7 cellular contexts compared by ENCODE assay signal in the genomic region with DNA sequence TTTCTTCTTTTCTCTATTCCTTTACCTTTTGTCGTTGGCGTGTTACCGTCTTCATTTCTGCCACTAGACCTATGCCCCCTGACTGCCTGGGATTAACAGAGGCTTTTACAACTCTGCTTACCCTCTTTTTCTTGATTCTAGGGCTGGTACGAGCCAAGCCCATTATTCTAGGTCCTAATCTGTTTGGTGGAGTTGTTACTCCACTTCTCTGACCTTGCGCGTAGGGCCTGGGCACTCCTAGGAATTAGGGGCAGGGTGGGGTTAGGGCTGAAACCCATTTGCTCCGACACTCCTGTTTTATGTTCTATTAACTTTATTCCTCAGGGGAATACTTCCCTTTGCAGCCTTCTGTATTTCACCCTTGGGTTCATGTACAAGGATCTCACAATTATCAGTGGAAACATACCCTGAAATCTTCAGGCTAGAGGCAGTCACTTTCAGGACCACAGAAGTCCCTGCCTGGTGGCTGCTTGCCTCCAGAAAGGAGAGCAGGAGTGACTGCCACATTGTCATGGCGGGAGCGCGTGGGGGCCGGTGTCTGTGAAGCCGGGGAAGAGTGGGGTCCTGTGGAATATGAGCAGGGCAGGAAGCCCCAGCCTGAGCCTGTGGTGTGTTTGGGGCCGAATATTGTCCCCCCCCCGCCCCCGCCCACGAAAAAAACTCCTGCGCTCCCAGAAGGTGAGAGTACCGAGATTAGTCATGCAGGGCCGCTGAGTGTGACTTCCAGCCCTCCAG. TPM values are rescaled to one million over a fixed set of nuclear protein-coding genes. Genes with fewer than 3 reads are reported as not detected.
DNase-seq lines count a peak whose midpoint lies in the region; ATAC-seq, FAIRE-seq and TF ChIP-seq lines count a peak whose summit lies in the region.

No MANE protein-coding gene starts in this region.

- POLR2A ChIA-PET in SK-N-SH (lab: Yijun Ruan, JAX), result no interaction called here

- H3K9ac ChIP-seq in SK-N-SH, result no peak overlapping the region

- H3K27me3 ChIP-seq in SK-N-SH (ENCODE audit: insufficient read depth), result no peaks in the 10 kb centered on the region
- H3K27me3 ChIP-seq in heart left ventricle, result peaks cover 0 to 26% (median 5%) of the 10 kb centered on the region in 9 donors

- CTCF ChIA-PET in SK-N-SH (lab: Yijun Ruan, JAX), result interaction anchor here (0.6 to 1.2 kb wide), 2 partner anchors 180 to 367 kb away, joined by 3 read pairs; no protein-coding TSS in a partner anchor

- no peak for TF ChIP-seq EP300 in SK-N-SH (IDR thresholded peaks at IDR 0.05; ENCODE audit: borderline replicate concordance in 1 of 2, low read depth in 1 of 2, low read length in 1 of 2)

- peaks cover 0 to 3% of the 10 kb centered on the region in 2 experiments; a peak in 1 of 4 replicates for H3K4me1 ChIP-seq in SK-N-SH (ENCODE audit: control insufficient read depth in 1 of 2, insufficient read depth in 2 of 2, low read depth in 1 of 2, low read length in 1 of 2)
- peaks cover 0 to 17% (median 7%) of the 10 kb centered on the region in 12 donors for H3K4me1 ChIP-seq in heart left ventricle

- H3K9me3 ChIP-seq in SK-N-SH, result no peaks in the 10 kb centered on the region
- no peaks in the 10 kb centered on the region for H3K9me3 ChIP-seq in heart left ventricle

- peak overlapping the region; percentile 86 for H3K4me2 ChIP-seq in SK-N-SH

- ATAC-seq in GM21723 (IDR thresholded peaks at IDR 0.05; ENCODE audit: unreplicated experiment), result peak; percentile 2
- peak in 3 of 4 donors; percentile 12 to 25 (median 12) for ATAC-seq in heart left ventricle
- ATAC-seq in GM21381 (IDR thresholded peaks at IDR 0.05; ENCODE audit: unreplicated experiment), result no peak

- intact Hi-C loops in heart left ventricle (cut with DNase I), result no loop called here

- 68% methylated on average over 16 of the region's 19 CpGs for WGBS in SK-N-SH (ENCODE audit: low lambda C conversion rate)
- WGBS in heart left ventricle, 4 donors, result 41 to 51% (median 46%) methylated on average over 17 to 19 of the region's 19 CpGs

- no peak for TF ChIP-seq RAD21 in SK-N-SH (IDR thresholded peaks at IDR 0.05; ENCODE audit: low read length)

- H3K27ac ChIP-seq in SK-N-SH (ENCODE audit: low read depth in 2 of 2, low read length in 1 of 2) (no peak overlapping the region), heart left ventricle (peak overlapping the region in 7 of 12 donors; percentile 38 to 90 (median 60))

- H3K9me2 ChIP-seq in SK-N-SH, result no peaks in the 10 kb centered on the region

- H3K36me3 ChIP-seq in SK-N-SH (replicated peaks in 1 of 2; ENCODE audit: control insufficient read depth in 1 of 2, insufficient read depth in 2 of 2, low read length in 1 of 2) (no peaks in the 10 kb centered on the region), heart left ventricle (no peaks in the 10 kb centered on the region)

- H3F3A ChIP-seq in SK-N-SH (replicated peaks; ENCODE audit: insufficient read depth), result no peaks in the 10 kb centered on the region

- H2AFZ ChIP-seq in SK-N-SH (ENCODE audit: low read depth), result peak overlapping the region; percentile 91

- FAIRE-seq in HTR-8/SVneo (lab: Jason Lieb, UNC), result no peak

- TF ChIP-seq CTCF in SK-N-SH (IDR thresholded peaks at IDR 0.05), result no peak
- no peak for TF ChIP-seq CTCF in heart left ventricle (IDR thresholded peaks at IDR 0.05)

- DNase-seq in SK-N-SH (no peak), heart left ventricle (peak in 2 of 5 donors; percentile 8 to 23), skeletal muscle cell (ENCODE audit: low read depth) (no peak), HTR-8/SVneo (ENCODE audit: insufficient read length, low spot score) (no peak), NCI-H2029 treated with DMSO at 0.1 percent for 48 hours (lab: John Stamatoyannopoulos, UW) (no peak)

- peak overlapping the region; percentile 64 to 67 for H3K4me3 ChIP-seq in SK-N-SH (ENCODE audit: low read depth in 2 of 2, low read length in 1 of 2)
- H3K4me3 ChIP-seq in heart left ventricle, result peak overlapping the region; percentile 22 to 79 (median 67)
- peak overlapping the region; percentile 65 for H3K4me3 ChIP-seq in skeletal muscle cell (ENCODE audit: low read depth, low read length)

- no peak for TF ChIP-seq POLR2A in heart left ventricle (IDR thresholded peaks at IDR 0.05)

- H3K79me2 ChIP-seq in SK-N-SH (ENCODE audit: insufficient read depth), result no peaks in the 10 kb centered on the region

- no peaks in the 10 kb centered on the region for H4K20me1 ChIP-seq in SK-N-SH (ENCODE audit: insufficient read depth)

TF ChIP-seq in SK-N-SH, 30 proteins besides CTCF, POLR2A, EP300 and RAD21:
- TF ChIP-seq JUND (IDR thresholded peaks at IDR 0.05), result no peak
- no peak for TF ChIP-seq POLR2AphosphoS5 (IDR thresholded peaks at IDR 0.05; ENCODE audit: low read depth, low read length)
- TF ChIP-seq, protein P1, sequence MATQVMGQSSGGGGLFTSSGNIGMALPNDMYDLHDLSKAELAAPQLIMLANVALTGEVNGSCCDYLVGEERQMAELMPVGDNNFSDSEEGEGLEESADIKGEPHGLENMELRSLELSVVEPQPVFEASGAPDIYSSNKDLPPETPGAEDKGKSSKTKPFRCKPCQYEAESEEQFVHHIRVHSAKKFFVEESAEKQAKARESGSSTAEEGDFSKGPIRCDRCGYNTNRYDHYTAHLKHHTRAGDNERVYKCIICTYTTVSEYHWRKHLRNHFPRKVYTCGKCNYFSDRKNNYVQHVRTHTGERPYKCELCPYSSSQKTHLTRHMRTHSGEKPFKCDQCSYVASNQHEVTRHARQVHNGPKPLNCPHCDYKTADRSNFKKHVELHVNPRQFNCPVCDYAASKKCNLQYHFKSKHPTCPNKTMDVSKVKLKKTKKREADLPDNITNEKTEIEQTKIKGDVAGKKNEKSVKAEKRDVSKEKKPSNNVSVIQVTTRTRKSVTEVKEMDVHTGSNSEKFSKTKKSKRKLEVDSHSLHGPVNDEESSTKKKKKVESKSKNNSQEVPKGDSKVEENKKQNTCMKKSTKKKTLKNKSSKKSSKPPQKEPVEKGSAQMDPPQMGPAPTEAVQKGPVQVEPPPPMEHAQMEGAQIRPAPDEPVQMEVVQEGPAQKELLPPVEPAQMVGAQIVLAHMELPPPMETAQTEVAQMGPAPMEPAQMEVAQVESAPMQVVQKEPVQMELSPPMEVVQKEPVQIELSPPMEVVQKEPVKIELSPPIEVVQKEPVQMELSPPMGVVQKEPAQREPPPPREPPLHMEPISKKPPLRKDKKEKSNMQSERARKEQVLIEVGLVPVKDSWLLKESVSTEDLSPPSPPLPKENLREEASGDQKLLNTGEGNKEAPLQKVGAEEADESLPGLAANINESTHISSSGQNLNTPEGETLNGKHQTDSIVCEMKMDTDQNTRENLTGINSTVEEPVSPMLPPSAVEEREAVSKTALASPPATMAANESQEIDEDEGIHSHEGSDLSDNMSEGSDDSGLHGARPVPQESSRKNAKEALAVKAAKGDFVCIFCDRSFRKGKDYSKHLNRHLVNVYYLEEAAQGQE (IDR thresholded peaks at IDR 0.05; ENCODE audit: low read depth, low read length), result no peak
- TF ChIP-seq, protein P2, sequence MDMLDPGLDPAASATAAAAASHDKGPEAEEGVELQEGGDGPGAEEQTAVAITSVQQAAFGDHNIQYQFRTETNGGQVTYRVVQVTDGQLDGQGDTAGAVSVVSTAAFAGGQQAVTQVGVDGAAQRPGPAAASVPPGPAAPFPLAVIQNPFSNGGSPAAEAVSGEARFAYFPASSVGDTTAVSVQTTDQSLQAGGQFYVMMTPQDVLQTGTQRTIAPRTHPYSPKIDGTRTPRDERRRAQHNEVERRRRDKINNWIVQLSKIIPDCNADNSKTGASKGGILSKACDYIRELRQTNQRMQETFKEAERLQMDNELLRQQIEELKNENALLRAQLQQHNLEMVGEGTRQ (IDR thresholded peaks at IDR 0.05; ENCODE audit: borderline replicate concordance, low read depth, low read length), result no peak
- no peak for TF ChIP-seq TAF1 (IDR thresholded peaks at IDR 0.05; ENCODE audit: borderline replicate concordance, low read depth, low read length)
- no peak for TF ChIP-seq YY1 (IDR thresholded peaks at IDR 0.05; ENCODE audit: low read depth)

RNA-seq across cellular contexts. Expression of a gene that starts 0.7 kb away (rescaled TPM):
- polyA plus RNA-seq in SK-N-SH (2012; rRNA removed) (0.39 and 0.44 TPM in 2 replicates), heart left ventricle (under 1 TPM; 0.65 to 1.00 TPM)
- polyA plus RNA-seq in SK-N-SH (2012; cell fraction: cytosol; rRNA removed), result 0.12 and 0.21 TPM in 2 replicates
- 1.5 and 2.2 TPM in 2 replicates for polyA plus RNA-seq in SK-N-SH (2012; cell fraction: nucleus; rRNA removed)
- 10 to 100 TPM in 2 of 9 donors, 1 to 10 TPM in 6, under 1 TPM in 1; 0.91 to 17.9 (median 3.0) TPM for total RNA-seq in heart left ventricle

RNA-seq across cellular contexts. Expression of a gene that starts 49.1 kb away (rescaled TPM):
- 34.8 and 36.2 TPM in 2 replicates for polyA plus RNA-seq in SK-N-SH (2012; rRNA removed)
- polyA plus RNA-seq in SK-N-SH (2012; cell fraction: cytosol; rRNA removed), result 37.6 and 37.8 TPM in 2 replicates
- polyA plus RNA-seq in SK-N-SH (2012; cell fraction: nucleus; rRNA removed), result 36.5 and 56.6 TPM in 2 replicates
- 10 to 100 TPM in 1 of 9 donors, 1 to 10 TPM in 8; 5.3 to 11.3 (median 6.8) TPM for total RNA-seq in heart left ventricle
- polyA plus RNA-seq in heart left ventricle, result 10 to 100 TPM in 1 of 2 donors, 1 to 10 TPM in 1; 4.7 to 21.8 TPM

Comparison
In these comparisons a context has a peak if more than half of its experiments do, and no peak if none do; other contexts are left out.
1. H3K27ac ChIP-seq: peak in heart left ventricle (7 of 12); none in SK-N-SH (0 of 2).
2. Peak in every context shown above with its lines, with median percentiles within 50 percentile points of each other: H3K4me3 ChIP-seq.